ENCODE assay signal across 8 cellular contexts in genomic region chr1:184755226-184756065, GRCh38. TPM values are rescaled to one million over a fixed set of nuclear protein-coding genes. Genes with fewer than 3 reads are reported as not detected.
DNase-seq lines count a peak whose midpoint lies in the region; ATAC-seq, FAIRE-seq and TF ChIP-seq lines count a peak whose summit lies in the region.

No MANE protein-coding gene starts in this region.

- H3K27ac Mint-ChIP-seq in stimulated activated effector memory CD8-positive, alpha-beta T cell treated with anti-CD3 and anti-CD28 coated beads, Interleukin-12 subunit alpha, Interleukin-12 subunit beta, amount 100 ng/mL, for 72 hours = peak overlapping the region; percentile 97

- no peaks in the 10 kb centered on the region for H3K9me3 Mint-ChIP-seq in stimulated activated effector memory CD8-positive, alpha-beta T cell treated with anti-CD3 and anti-CD28 coated beads, Interleukin-12 subunit alpha, Interleukin-12 subunit beta, amount 100 ng/mL, for 72 hours

- peak; percentile 22 for ATAC-seq in stimulated activated effector memory CD8-positive, alpha-beta T cell treated with anti-CD3 and anti-CD28 coated beads, Interleukin-12 subunit alpha, Interleukin-12 subunit beta, amount 100 ng/mL, for 72 hours

- no peaks in the 10 kb centered on the region for H4K20me1 ChIP-seq in OCI-LY7 (ENCODE audit: insufficient read depth, low read length)

- in situ Hi-C loops in brain microvascular endothelial cell (cut with HindIII; ENCODE audit: low pct_ligation_motif_present, low sequenced_read_pairs) = no loop called here

- H3K4me3 ChIP-seq in OCI-LY7 (ENCODE audit: low read depth, low read length, poor library complexity, severe bottlenecking) (peak overlapping the region; percentile 81), brain microvascular endothelial cell (ENCODE audit: low read depth, low read length) (peak overlapping the region; percentile 91), kidney (ENCODE audit: low read length in 2 of 2) (peak overlapping the region; percentile 93 to 97)

- POLR2A ChIA-PET in HEK293T (lab: Yijun Ruan, JAX) (interaction anchor here (0.9 to 1.4 kb wide), 5 partner anchors 14 to 401 kb away, joined by 3 to 6 read pairs (median 3); no protein-coding TSS in a partner anchor), OCI-LY7 (lab: Charles Lee) (interaction anchor here (0.6 to 1.4 kb wide), 8 partner anchors 20 to 1234 kb away, joined by 3 to 6 read pairs (median 3); partner anchors contain the start of genes IVNS1ABP and SWT1)

- H3K4me1 ChIP-seq in OCI-LY7 (ENCODE audit: insufficient read depth, low read length, poor library complexity, severe bottlenecking) (peaks cover 23% of the 10 kb centered on the region), kidney (ENCODE audit: control insufficient read depth in 1 of 2, insufficient read depth in 1 of 2, low read depth in 1 of 2, low read length in 2 of 2) (peaks cover 0 to 7% of the 10 kb centered on the region in 2 donors)

- peak overlapping the region; percentile 90 for H3K4me3 Mint-ChIP-seq in stimulated activated effector memory CD8-positive, alpha-beta T cell treated with anti-CD3 and anti-CD28 coated beads, Interleukin-12 subunit alpha, Interleukin-12 subunit beta, amount 100 ng/mL, for 72 hours

- DNase-seq in SHP77 treated with DMSO at 0.1 percent for 48 hours (lab: John Stamatoyannopoulos, UW) (peak; percentile 31), SHP77 (lab: John Stamatoyannopoulos, UW) (no peak), HEK293T (ENCODE audit: extremely low spot score) (peak; percentile 22), OCI-LY7 (ENCODE audit: low spot score) (peak; percentile 33), brain microvascular endothelial cell (peak; percentile 49), kidney (no peak), DMS153 treated with DMSO at 0.1 percent for 48 hours (lab: John Stamatoyannopoulos, UW; ENCODE audit: unreplicated experiment) (no peak)
- no peak for DNase-seq in stimulated activated effector memory CD8-positive, alpha-beta T cell treated with anti-CD3 and anti-CD28 coated beads, Interleukin-12 subunit alpha, Interleukin-12 subunit beta, amount 100 ng/mL, for 72 hours (ENCODE audit: low spot score in 2 of 2)

- H3K9me3 ChIP-seq in OCI-LY7 (ENCODE audit: low read length) = no peaks in the 10 kb centered on the region
- no peaks in the 10 kb centered on the region for H3K9me3 ChIP-seq in kidney (ENCODE audit: control insufficient read depth in 1 of 2, low read length in 2 of 2)

- BruUV-seq in OCI-LY7 (replicated peaks; lab: Mats Ljungman, UMichigan) = no TSS peak

- peak overlapping the region; percentile 100 for H2AFZ ChIP-seq in OCI-LY7 (ENCODE audit: low read length)

- no peaks in the 10 kb centered on the region for H3K27me3 ChIP-seq in brain microvascular endothelial cell (replicated peaks)

- no peaks in the 10 kb centered on the region for H3K9me2 ChIP-seq in OCI-LY7 (ENCODE audit: insufficient read depth, low read length)

- H3K36me3 ChIP-seq in OCI-LY7 (ENCODE audit: insufficient read depth, low read length) (no peaks in the 10 kb centered on the region), brain microvascular endothelial cell (replicated peaks) (no peaks in the 10 kb centered on the region), kidney (ENCODE audit: control insufficient read depth in 1 of 2, insufficient read depth in 2 of 2, low read length in 2 of 2) (no peaks in the 10 kb centered on the region)

- intact Hi-C loops in OCI-LY7 (cut with micrococcal nuclease; ENCODE audit: unreplicated experiment) (no loop called here), kidney (cut with DNase I) (no loop called here)

- peaks cover 17% of the 10 kb centered on the region; the same call in 1 of the 2 replicates for H3K79me2 ChIP-seq in OCI-LY7 (ENCODE audit: insufficient read depth, low read depth, low read length)

- H3K27ac ChIP-seq in OCI-LY7 (ENCODE audit: low read depth, low read length, poor library complexity, severe bottlenecking) (no peak overlapping the region), brain microvascular endothelial cell (peak overlapping the region; percentile 17), kidney (ENCODE audit: low read depth in 2 of 2, low read length in 2 of 2) (peak overlapping the region; percentile 73 to 82)

- H3K4me2 ChIP-seq in OCI-LY7 (ENCODE audit: low read length) = peak overlapping the region; percentile 91

- peak overlapping the region; percentile 52 to 77 for H3K9ac ChIP-seq in kidney (ENCODE audit: low read length in 2 of 2)

- CTCF ChIA-PET in HEK293T (lab: Yijun Ruan, JAX) (interaction anchor here (0.6 kb wide), 1 partner anchor 50 kb away, joined by 3 read pairs; no protein-coding TSS in a partner anchor), OCI-LY7 (lab: Charles Lee; ENCODE audit: unreplicated experiment) (interaction anchor here (0.6 kb wide), 1 partner anchor 9 kb away, joined by 3 read pairs; no protein-coding TSS in a partner anchor)

- TF ChIP-seq CTCF in OCI-LY7 (conservative IDR thresholded peaks at IDR 0.05; ENCODE audit: low read length) (no peak), brain microvascular endothelial cell (IDR thresholded peaks at IDR 0.05; ENCODE audit: low read depth, low read length, missing control alignments) (no peak), kidney (IDR thresholded peaks at IDR 0.05; ENCODE audit: borderline replicate concordance, extremely low read depth, insufficient read depth) (no peak)

- no peak for FAIRE-seq in kidney (lab: Jason Lieb, UNC)

- peaks cover 14% of the 10 kb centered on the region for H3K36me3 Mint-ChIP-seq in stimulated activated effector memory CD8-positive, alpha-beta T cell treated with anti-CD3 and anti-CD28 coated beads, Interleukin-12 subunit alpha, Interleukin-12 subunit beta, amount 100 ng/mL, for 72 hours

- H3K4me1 Mint-ChIP-seq in stimulated activated effector memory CD8-positive, alpha-beta T cell treated with anti-CD3 and anti-CD28 coated beads, Interleukin-12 subunit alpha, Interleukin-12 subunit beta, amount 100 ng/mL, for 72 hours = peaks cover 27% of the 10 kb centered on the region

TF ChIP-seq in HEK293T, 16 proteins besides CTCF, POLR2A, EP300 and RAD21:
- TF ChIP-seq HDGF (IDR thresholded peaks at IDR 0.05; ENCODE audit: borderline replicate concordance) = no peak
- TF ChIP-seq, protein P1, sequence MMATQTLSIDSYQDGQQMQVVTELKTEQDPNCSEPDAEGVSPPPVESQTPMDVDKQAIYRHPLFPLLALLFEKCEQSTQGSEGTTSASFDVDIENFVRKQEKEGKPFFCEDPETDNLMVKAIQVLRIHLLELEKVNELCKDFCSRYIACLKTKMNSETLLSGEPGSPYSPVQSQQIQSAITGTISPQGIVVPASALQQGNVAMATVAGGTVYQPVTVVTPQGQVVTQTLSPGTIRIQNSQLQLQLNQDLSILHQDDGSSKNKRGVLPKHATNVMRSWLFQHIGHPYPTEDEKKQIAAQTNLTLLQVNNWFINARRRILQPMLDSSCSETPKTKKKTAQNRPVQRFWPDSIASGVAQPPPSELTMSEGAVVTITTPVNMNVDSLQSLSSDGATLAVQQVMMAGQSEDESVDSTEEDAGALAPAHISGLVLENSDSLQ (IDR thresholded peaks at IDR 0.05) = no peak
- no peak for TF ChIP-seq FOXM1 (IDR thresholded peaks at IDR 0.05; ENCODE audit: borderline replicate concordance)
- no peak for TF ChIP-seq TARDBP (IDR thresholded peaks at IDR 0.05)
- no peak for TF ChIP-seq LEF1 (IDR thresholded peaks at IDR 0.05; ENCODE audit: borderline replicate concordance)
- peak; percentile 91 for TF ChIP-seq L3MBTL2 (conservative IDR thresholded peaks at IDR 0.05)
- TF ChIP-seq ELF4 (IDR thresholded peaks at IDR 0.05) = no peak

RNA-seq across cellular contexts. Expression of gene EDEM3, which starts 0.8 kb away (rescaled TPM):
- 15.7 and 19.5 TPM in 2 replicates for total RNA-seq in OCI-LY7 (2014; rRNA removed; shearing (Covaris generic))
- total RNA-seq in OCI-LY7 (2022) (27.4 and 27.7 TPM in 2 replicates), kidney (31.7 TPM)
- polyA plus RNA-seq in kidney (ENCODE audit: insufficient read depth, low read depth, low replicate concordance) = 9.1 TPM

Comparison
In these comparisons a context has a peak if more than half of its experiments do, and no peak if none do; other contexts are left out.
1. DNase-seq: peak in SHP77 treated with DMSO at 0.1 percent for 48 hours (single experiment), HEK293T (single experiment), OCI-LY7 (single experiment) and brain microvascular endothelial cell (single experiment); none in SHP77 (0 of 2), kidney (single experiment), stimulated activated effector memory CD8-positive, alpha-beta T cell treated with anti-CD3 and anti-CD28 coated beads, Interleukin-12 subunit alpha, Interleukin-12 subunit beta, amount 100 ng/mL, for 72 hours (0 of 2) and DMS153 treated with DMSO at 0.1 percent for 48 hours (single experiment).
2. Peak in every context shown above with its lines, with median percentiles within 50 percentile points of each other: H3K4me3 ChIP-seq.